In genomic region chr17:8315740-8316217, GRCh38 we compare ENCODE assay signal across 19 cellular contexts. TPM values are rescaled to one million over a fixed set of nuclear protein-coding genes. Genes with fewer than 3 reads are reported as not detected.
DNase-seq lines count a peak whose midpoint lies in the region; FAIRE-seq and TF ChIP-seq lines count a peak whose summit lies in the region.
"Had no signal": no experiment of that assay in that cellular context is flagged by ENCODE, and none has a peak within 500 bp of the region (broad histone marks: within the 10 kb centered on the region; RNA-seq: fewer than 3 reads in every experiment).

No MANE protein-coding gene starts in this region.

- no peaks in the 10 kb centered on the region for H3K79me2 ChIP-seq in keratinocyte (ENCODE audit: control insufficient read depth, insufficient read depth, low read length)

- no peak overlapping the region for H3K27ac Mint-ChIP-seq in type B pancreatic cell
- H3K27ac Mint-ChIP-seq: activated CD8-positive, alpha-beta T cell treated with anti-CD3 and anti-CD28 coated beads for 36 hours; dendritic cell treated with granulocyte-macrophage colony-stimulating factor and Interleukin-4, amounts not matched to agents 40 ng/mL and 50 ng/mL, for 4 days had no signal

- H3K9me3 Mint-ChIP-seq in type B pancreatic cell, result no peaks in the 10 kb centered on the region
- H3K9me3 Mint-ChIP-seq: activated CD8-positive, alpha-beta T cell treated with anti-CD3 and anti-CD28 coated beads for 36 hours; dendritic cell treated with granulocyte-macrophage colony-stimulating factor and Interleukin-4, amounts not matched to agents 40 ng/mL and 50 ng/mL, for 4 days had no signal

- peak overlapping the region; percentile 60 for H3K4me2 ChIP-seq in keratinocyte (ENCODE audit: control insufficient read depth, extremely low read depth, insufficient read depth, low read depth, low read length)

- peaks cover 34% of the 10 kb centered on the region for H3K27me3 ChIP-seq in cardiac muscle cell
- peaks cover 43% of the 10 kb centered on the region for H3K27me3 ChIP-seq in keratinocyte (ENCODE audit: control insufficient read depth, extremely low read depth, insufficient read depth, low read length)
- H3K27me3 ChIP-seq: right lobe of liver had no signal

- peak overlapping the region; percentile 82 for H3K4me3 Mint-ChIP-seq in type B pancreatic cell
- H3K4me3 Mint-ChIP-seq: activated CD8-positive, alpha-beta T cell treated with anti-CD3 and anti-CD28 coated beads for 36 hours; dendritic cell treated with granulocyte-macrophage colony-stimulating factor and Interleukin-4, amounts not matched to agents 40 ng/mL and 50 ng/mL, for 4 days had no signal

- no peaks in the 10 kb centered on the region for H4K20me1 ChIP-seq in keratinocyte (ENCODE audit: control insufficient read depth, extremely low read depth, insufficient read depth, low read length)

- H3K27me3 Mint-ChIP-seq in type B pancreatic cell, result peaks cover 69% of the 10 kb centered on the region

- peaks cover 14% of the 10 kb centered on the region for H3K4me1 ChIP-seq in cardiac muscle cell (ENCODE audit: low read depth)
- H3K4me1 ChIP-seq in keratinocyte (ENCODE audit: control insufficient read depth, extremely low read depth, insufficient read depth, low read length), result peaks cover 6% of the 10 kb centered on the region
- H3K4me1 ChIP-seq: right lobe of liver had no signal

- H2AFZ ChIP-seq in keratinocyte (ENCODE audit: control insufficient read depth, low read length), result peak overlapping the region; percentile 46

- no peak overlapping the region for H3K27ac ChIP-seq in cardiac muscle cell
- no peak overlapping the region for H3K27ac ChIP-seq in keratinocyte (ENCODE audit: control insufficient read depth, insufficient read depth, low read length)
- H3K27ac ChIP-seq: right lobe of liver had no signal

- TF ChIP-seq CTCF in cardiac muscle cell (IDR thresholded peaks at IDR 0.05; ENCODE audit: low read depth, low read length), result no peak
- no peak for TF ChIP-seq CTCF in keratinocyte (optimal IDR thresholded peaks at IDR 0.05 in 1 of 3, IDR thresholded peaks at IDR 0.05 in 1 of 3, conservative IDR thresholded peaks at IDR 0.05 in 1 of 3; ENCODE audit: extremely low read depth in 1 of 3, insufficient read depth in 2 of 3, low read length in 3 of 3)
- no peak for TF ChIP-seq CTCF in type B pancreatic cell (conservative IDR thresholded peaks at IDR 0.05)

- DNase-seq in cardiac muscle cell (ENCODE audit: low read depth in 1 of 2, low spot score in 1 of 2), result peak in 1 of 2 donors; percentile 41
- no peak for DNase-seq in cardiac septum (ENCODE audit: low spot score)
- DNase-seq in ecto neural progenitor cell (ENCODE audit: low spot score), result peak; percentile 69
- DNase-seq in keratinocyte (ENCODE audit: low read depth, low spot score), result no peak
- no peak for DNase-seq in type B pancreatic cell (ENCODE audit: extremely low spot score, unreplicated experiment)
- DNase-seq in COLO829 (ENCODE audit: low spot score), result no peak
- DNase-seq in NCI-H1048 (lab: John Stamatoyannopoulos, UW), result no peak
- DNase-seq in RKO (ENCODE audit: low spot score), result no peak
- DNase-seq: activated CD8-positive, alpha-beta T cell treated with anti-CD3 and anti-CD28 coated beads for 36 hours; kidney; stimulated activated CD4-positive, alpha-beta T cell treated with anti-CD3 and anti-CD28 coated beads, Interleukin-4, amount 100 ng/mL, for 24 hours had no signal

- H3K4me3 ChIP-seq in cardiac muscle cell (peak overlapping the region; percentile 17), keratinocyte (ENCODE audit: control insufficient read depth in 2 of 3, extremely low read depth in 1 of 3, insufficient read depth in 2 of 3, low read depth in 1 of 3, low read length in 3 of 3) (peak overlapping the region in 1 of 3 experiments; percentile 27)
- H3K4me3 ChIP-seq: right lobe of liver had no signal

- H3K9ac ChIP-seq in keratinocyte (ENCODE audit: control insufficient read depth, extremely low read depth, insufficient read depth, low read length), result no peak overlapping the region

- H3K36me3 ChIP-seq in cardiac muscle cell (no peaks in the 10 kb centered on the region), keratinocyte (ENCODE audit: control insufficient read depth in 2 of 2, extremely low read depth in 1 of 2, insufficient read depth in 2 of 2, low read length in 2 of 2) (no peaks in the 10 kb centered on the region)
- H3K36me3 ChIP-seq: right lobe of liver had no signal

- H3K4me1 Mint-ChIP-seq in type B pancreatic cell (ENCODE audit: unreplicated experiment), result peaks cover 4% of the 10 kb centered on the region

- no peaks in the 10 kb centered on the region for H3K9me1 ChIP-seq in keratinocyte (ENCODE audit: control insufficient read depth, extremely low read depth, insufficient read depth, low read length)

- no peaks in the 10 kb centered on the region for H3K36me3 Mint-ChIP-seq in type B pancreatic cell

- H3K9me3 ChIP-seq in cardiac muscle cell (ENCODE audit: low read depth), result no peaks in the 10 kb centered on the region
- no peaks in the 10 kb centered on the region for H3K9me3 ChIP-seq in keratinocyte (ENCODE audit: control insufficient read depth, low read depth, low read length)
- H3K9me3 ChIP-seq: right lobe of liver had no signal

- intact Hi-C loops in cardiac septum (cut with DNase I), result no loop called here

- dilution Hi-C loops in keratinocyte (cut with MboI; ENCODE audit: extremely low pct_ligation_motif_present, low sequenced_read_pairs), result no loop called here

- FAIRE-seq in keratinocyte (lab: Jason Lieb, UNC), result no peak
- FAIRE-seq: HepG2, kidney, urothelium cell line had no signal

RNA-seq across cellular contexts. Expression of gene ARHGEF15, which starts 5.7 kb away (rescaled TPM):
- total RNA-seq in cardiac muscle cell (1.1 and 3.0 TPM in 2 replicates), cardiac septum (18.3 TPM), type B pancreatic cell (ENCODE audit: low replicate concordance) (0.24 TPM in 1 of 2 replicates, not detected in the other)
- polyA plus RNA-seq in cardiac muscle cell (0.17 and 0.73 TPM in 2 replicates), keratinocyte (not detected in 3 replicates)
- not detected for polyA plus RNA-seq in keratinocyte (2011; ENCODE audit: low read depth)
- not detected in 2 replicates for polyA plus RNA-seq in keratinocyte (2011; cell fraction: cytosol; rRNA removed)
- polyA plus RNA-seq in keratinocyte (2011; cell fraction: nucleus; rRNA removed), result not detected in 2 replicates
- polyA plus RNA-seq in keratinocyte (2012; ENCODE audit: low replicate concordance), result not detected in 2 replicates
- not detected in 3 replicates for polyA minus RNA-seq in keratinocyte
- not detected for polyA minus RNA-seq in keratinocyte (2011; cell fraction: cytosol; rRNA and poly(A)+ RNA removed)
- polyA minus RNA-seq in keratinocyte (2011; cell fraction: nucleus; rRNA and poly(A)+ RNA removed), result not detected in 2 replicates
- total RNA-seq: activated CD8-positive, alpha-beta T cell treated with anti-CD3 and anti-CD28 coated beads for 36 hours; HepG2; myocyte; NCI-H460; OCI-LY7 had no signal
- polyA plus RNA-seq: AG04450, HepG2 had no signal

RNA-seq across cellular contexts. Expression of gene SLC25A35, which starts 20.6 kb away (rescaled TPM):
- total RNA-seq in cardiac muscle cell, result 3.5 and 9.5 TPM in 2 replicates
- 6.0 and 7.9 TPM in 2 replicates for polyA plus RNA-seq in cardiac muscle cell
- total RNA-seq in cardiac septum, result 4.0 TPM
- polyA plus RNA-seq in keratinocyte, result 0.71 to 1.3 TPM (median 1.1 TPM) in 3 replicates
- 0.12 TPM for polyA plus RNA-seq in keratinocyte (2011; ENCODE audit: low read depth)
- 0.62 and 1.8 TPM in 2 replicates for polyA plus RNA-seq in keratinocyte (2011; cell fraction: cytosol; rRNA removed)
- 4.3 and 5.5 TPM in 2 replicates for polyA plus RNA-seq in keratinocyte (2011; cell fraction: nucleus; rRNA removed)
- polyA plus RNA-seq in keratinocyte (2012; ENCODE audit: low replicate concordance), result 0.96 and 1.9 TPM in 2 replicates
- polyA minus RNA-seq in keratinocyte, result 0.53 to 2.7 TPM (median 1.1 TPM) in 3 replicates
- 1.7 TPM for polyA minus RNA-seq in keratinocyte (2011; cell fraction: cytosol; rRNA and poly(A)+ RNA removed)
- polyA minus RNA-seq in keratinocyte (2011; cell fraction: nucleus; rRNA and poly(A)+ RNA removed), result 0.70 and 0.84 TPM in 2 replicates
- 4.0 and 5.6 TPM in 2 replicates for total RNA-seq in type B pancreatic cell (ENCODE audit: low replicate concordance)

RNA-seq across cellular contexts. Expression of gene ODF4, which starts 23.9 kb away (rescaled TPM):
- total RNA-seq in cardiac muscle cell (not detected in 2 replicates), cardiac septum (not detected), type B pancreatic cell (ENCODE audit: low replicate concordance) (not detected in 2 replicates)
- polyA plus RNA-seq in cardiac muscle cell (not detected in 2 replicates), keratinocyte (not detected in 3 replicates)
- not detected for polyA plus RNA-seq in keratinocyte (2011; ENCODE audit: low read depth)
- polyA plus RNA-seq in keratinocyte (2011; cell fraction: cytosol; rRNA removed), result not detected in 2 replicates
- not detected in 2 replicates for polyA plus RNA-seq in keratinocyte (2011; cell fraction: nucleus; rRNA removed)
- polyA plus RNA-seq in keratinocyte (2012; ENCODE audit: low replicate concordance), result not detected in 2 replicates
- not detected in 3 replicates for polyA minus RNA-seq in keratinocyte
- not detected for polyA minus RNA-seq in keratinocyte (2011; cell fraction: cytosol; rRNA and poly(A)+ RNA removed)
- not detected in 2 replicates for polyA minus RNA-seq in keratinocyte (2011; cell fraction: nucleus; rRNA and poly(A)+ RNA removed)
- total RNA-seq: activated CD8-positive, alpha-beta T cell treated with anti-CD3 and anti-CD28 coated beads for 36 hours; HepG2; kidney; myocyte; NCI-H460; OCI-LY7; right lobe of liver had no signal
- polyA plus RNA-seq: AG04450, HepG2 had no signal

RNA-seq across cellular contexts. Expression of gene RANGRF, which starts 27.3 kb away (rescaled TPM):
- total RNA-seq in cardiac muscle cell, result 40.0 and 43.6 TPM in 2 replicates
- 75.5 and 89.2 TPM in 2 replicates for polyA plus RNA-seq in cardiac muscle cell
- 23.7 TPM for total RNA-seq in cardiac septum
- 21.3 to 28.7 TPM (median 24.4 TPM) in 3 replicates for polyA plus RNA-seq in keratinocyte
- polyA plus RNA-seq in keratinocyte (2011; ENCODE audit: low read depth), result 9.5 TPM
- 20.6 and 27.5 TPM in 2 replicates for polyA plus RNA-seq in keratinocyte (2011; cell fraction: cytosol; rRNA removed)
- 14.3 and 15.3 TPM in 2 replicates for polyA plus RNA-seq in keratinocyte (2011; cell fraction: nucleus; rRNA removed)
- 23.5 and 34.8 TPM in 2 replicates for polyA plus RNA-seq in keratinocyte (2012; ENCODE audit: low replicate concordance)
- polyA minus RNA-seq in keratinocyte, result 15.2 to 24.3 TPM (median 19.3 TPM) in 3 replicates
- polyA minus RNA-seq in keratinocyte (2011; cell fraction: cytosol; rRNA and poly(A)+ RNA removed), result 27.6 TPM
- polyA minus RNA-seq in keratinocyte (2011; cell fraction: nucleus; rRNA and poly(A)+ RNA removed), result 3.9 and 5.9 TPM in 2 replicates
- total RNA-seq in type B pancreatic cell (ENCODE audit: low replicate concordance), result 21.9 and 30.9 TPM in 2 replicates
